ENCODE assay signal across 8 cellular contexts in the genomic region with DNA sequence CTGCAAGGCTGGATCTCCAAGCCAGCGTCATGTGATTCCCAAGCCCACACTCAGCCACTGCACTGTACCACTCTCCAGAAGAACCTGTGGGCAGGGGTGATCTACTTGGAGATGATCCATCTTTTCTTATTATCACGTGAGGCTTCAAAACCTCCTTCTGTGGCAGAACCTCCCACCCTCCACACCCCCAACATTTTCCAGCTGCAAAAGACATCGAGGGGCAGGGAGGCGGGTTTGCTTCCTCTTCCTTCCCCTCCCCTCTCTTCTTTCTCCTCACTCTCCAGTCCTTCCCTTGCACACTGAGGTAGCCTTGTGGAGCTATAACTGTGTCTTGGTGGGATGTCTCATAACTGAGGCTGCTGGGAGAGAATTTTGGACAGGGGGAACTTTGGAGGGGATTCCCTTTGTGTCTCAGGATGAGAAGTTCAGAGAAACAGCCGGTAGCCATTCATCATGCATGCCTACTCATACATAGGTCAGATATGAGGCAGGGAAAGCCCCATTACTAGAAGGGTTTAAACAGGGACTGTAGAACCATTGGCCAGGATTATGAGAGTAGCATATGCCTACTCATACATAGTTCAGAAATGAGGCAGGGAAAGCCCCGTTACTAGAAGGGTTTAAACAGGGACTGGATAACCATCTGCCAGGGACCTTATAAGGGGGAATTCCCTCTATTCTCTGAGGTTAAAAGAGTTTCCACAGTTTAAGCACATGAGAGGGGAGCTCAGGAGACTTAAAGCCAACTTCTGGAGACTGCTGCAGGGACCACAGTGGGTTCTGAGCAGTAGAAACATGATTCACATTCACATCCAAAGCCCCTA.
DNase-seq lines count a peak whose midpoint lies in the region; ATAC-seq and TF ChIP-seq lines count a peak whose summit lies in the region.

No MANE protein-coding gene starts in this region.

- peaks cover 6% of the 10 kb centered on the region for H3F3A ChIP-seq in smooth muscle cell (ENCODE audit: low read depth)

- peaks cover 11% of the 10 kb centered on the region for H3K4me1 ChIP-seq in smooth muscle cell (ENCODE audit: low read depth)

- H3K9ac ChIP-seq in smooth muscle cell (ENCODE audit: low read depth): peak overlapping the region; percentile 47

- peak; percentile 98 for ATAC-seq in activated CD8-positive, alpha-beta T cell treated with anti-CD3 and anti-CD28 coated beads for 36 hours
- no peak for ATAC-seq in activated CD8-positive, alpha-beta T cell treated with anti-CD3 and anti-CD28 coated beads, Interleukin-2, amount 10 ng/mL, durations not matched to agents 7 days and 5 days
- ATAC-seq in HG02588 (IDR thresholded peaks at IDR 0.05; ENCODE audit: unreplicated experiment): peak; percentile 81

- no peaks in the 10 kb centered on the region for H3K36me3 Mint-ChIP-seq in activated CD8-positive, alpha-beta T cell treated with anti-CD3 and anti-CD28 coated beads for 36 hours (ENCODE audit: low read depth)
- no peaks in the 10 kb centered on the region for H3K36me3 Mint-ChIP-seq in activated CD8-positive, alpha-beta T cell treated with anti-CD3 and anti-CD28 coated beads, Interleukin-2, amount 10 ng/mL, durations not matched to agents 7 days and 5 days (ENCODE audit: low read depth)

- no peaks in the 10 kb centered on the region for H4K20me1 ChIP-seq in smooth muscle cell (ENCODE audit: low read depth)

- WGBS in smooth muscle cell (ENCODE audit: low lambda C conversion rate): 57% methylated on average over 6 of the region's 6 CpGs

- H3K27ac ChIP-seq in smooth muscle cell (ENCODE audit: low read depth) (peak overlapping the region; percentile 73), brain microvascular endothelial cell (no peak overlapping the region)

- H3K4me1 Mint-ChIP-seq in activated CD8-positive, alpha-beta T cell treated with anti-CD3 and anti-CD28 coated beads for 36 hours (ENCODE audit: low read depth): peaks cover 15% of the 10 kb centered on the region
- H3K4me1 Mint-ChIP-seq in activated CD8-positive, alpha-beta T cell treated with anti-CD3 and anti-CD28 coated beads, Interleukin-2, amount 10 ng/mL, durations not matched to agents 7 days and 5 days (ENCODE audit: low read depth): no peaks in the 10 kb centered on the region

- H3K27ac Mint-ChIP-seq in activated CD8-positive, alpha-beta T cell treated with anti-CD3 and anti-CD28 coated beads for 36 hours: peak overlapping the region; percentile 67
- H3K27ac Mint-ChIP-seq in activated CD8-positive, alpha-beta T cell treated with anti-CD3 and anti-CD28 coated beads, Interleukin-2, amount 10 ng/mL, durations not matched to agents 7 days and 5 days: no peak overlapping the region

- H3K36me3 ChIP-seq in MG63: no peaks in the 10 kb centered on the region
- H3K36me3 ChIP-seq in smooth muscle cell (ENCODE audit: low read depth): no peaks in the 10 kb centered on the region
- H3K36me3 ChIP-seq in brain microvascular endothelial cell (replicated peaks): no peaks in the 10 kb centered on the region

- peaks cover 12% of the 10 kb centered on the region for H3K27me3 Mint-ChIP-seq in activated CD8-positive, alpha-beta T cell treated with anti-CD3 and anti-CD28 coated beads for 36 hours
- no peaks in the 10 kb centered on the region for H3K27me3 Mint-ChIP-seq in activated CD8-positive, alpha-beta T cell treated with anti-CD3 and anti-CD28 coated beads, Interleukin-2, amount 10 ng/mL, durations not matched to agents 7 days and 5 days (ENCODE audit: low read depth)

- no peak overlapping the region for H3K4me3 ChIP-seq in MG63
- no peak overlapping the region for H3K4me3 ChIP-seq in smooth muscle cell
- no peak overlapping the region for H3K4me3 ChIP-seq in brain microvascular endothelial cell (ENCODE audit: low read depth, low read length)

- TF ChIP-seq CTCF in activated CD8-positive, alpha-beta T cell treated with anti-CD3 and anti-CD28 coated beads for 36 hours (IDR thresholded peaks at IDR 0.05): no peak
- TF ChIP-seq CTCF in smooth muscle cell (IDR thresholded peaks at IDR 0.05; ENCODE audit: borderline replicate concordance, insufficient read depth, poor library complexity, severe bottlenecking) (no peak), brain microvascular endothelial cell (IDR thresholded peaks at IDR 0.05; ENCODE audit: low read depth, low read length, missing control alignments) (no peak)

- no peaks in the 10 kb centered on the region for H3K27me3 ChIP-seq in MG63
- H3K27me3 ChIP-seq in smooth muscle cell (ENCODE audit: low read depth): no peaks in the 10 kb centered on the region
- H3K27me3 ChIP-seq in brain microvascular endothelial cell (replicated peaks): no peaks in the 10 kb centered on the region

- H3K4me3 Mint-ChIP-seq in activated CD8-positive, alpha-beta T cell treated with anti-CD3 and anti-CD28 coated beads for 36 hours: no peak overlapping the region
- H3K4me3 Mint-ChIP-seq in activated CD8-positive, alpha-beta T cell treated with anti-CD3 and anti-CD28 coated beads, Interleukin-2, amount 10 ng/mL, durations not matched to agents 7 days and 5 days: no peak overlapping the region

- POLR2A ChIA-PET in activated CD8-positive, alpha-beta T cell treated with anti-CD3 and anti-CD28 coated beads for 36 hours (lab: Charles Lee): no interaction called here
- POLR2A ChIA-PET in activated CD8-positive, alpha-beta T cell treated with anti-CD3 and anti-CD28 coated beads, Interleukin-2, amount 10 ng/mL, durations not matched to agents 7 days and 5 days (lab: Charles Lee): no interaction called here

- H3K9me3 ChIP-seq in MG63 (no peaks in the 10 kb centered on the region), smooth muscle cell (replicated peaks; ENCODE audit: low read depth) (no peaks in the 10 kb centered on the region)

- H3K9me3 Mint-ChIP-seq in activated CD8-positive, alpha-beta T cell treated with anti-CD3 and anti-CD28 coated beads for 36 hours: peaks cover 4% of the 10 kb centered on the region
- peaks cover 5% of the 10 kb centered on the region for H3K9me3 Mint-ChIP-seq in activated CD8-positive, alpha-beta T cell treated with anti-CD3 and anti-CD28 coated beads, Interleukin-2, amount 10 ng/mL, durations not matched to agents 7 days and 5 days (ENCODE audit: insufficient read depth)

- intact Hi-C loops in activated CD8-positive, alpha-beta T cell treated with anti-CD3 and anti-CD28 coated beads for 36 hours (cut with micrococcal nuclease): no loop called here

- CTCF ChIA-PET in activated CD8-positive, alpha-beta T cell treated with anti-CD3 and anti-CD28 coated beads for 36 hours (lab: Charles Lee): no interaction called here
- CTCF ChIA-PET in activated CD8-positive, alpha-beta T cell treated with anti-CD3 and anti-CD28 coated beads, Interleukin-2, amount 10 ng/mL, durations not matched to agents 7 days and 5 days (lab: Charles Lee): no interaction called here

- in situ Hi-C loops in brain microvascular endothelial cell (cut with HindIII; ENCODE audit: low pct_ligation_motif_present, low sequenced_read_pairs): no loop called here

- H3K4me2 ChIP-seq in smooth muscle cell: peak overlapping the region; percentile 47

- no peaks in the 10 kb centered on the region for H3K79me2 ChIP-seq in smooth muscle cell (ENCODE audit: low read depth)

- DNase-seq in activated CD8-positive, alpha-beta T cell treated with anti-CD3 and anti-CD28 coated beads for 36 hours: peak; percentile 58
- no peak for DNase-seq in activated CD8-positive, alpha-beta T cell treated with anti-CD3 and anti-CD28 coated beads, Interleukin-2, amount 10 ng/mL, durations not matched to agents 7 days and 5 days
- DNase-seq in MG63: peak; percentile 26
- DNase-seq in smooth muscle cell (lab: John Stamatoyannopoulos, UW; ENCODE audit: unreplicated experiment): no peak
- DNase-seq in DMS114 treated with DMSO at 0.1 percent for 48 hours (lab: John Stamatoyannopoulos, UW; ENCODE audit: unreplicated experiment): no peak
- DNase-seq in NCI-H187 (lab: John Stamatoyannopoulos, UW): no peak
- DNase-seq in brain microvascular endothelial cell: no peak

- no peak overlapping the region for H2AFZ ChIP-seq in smooth muscle cell (ENCODE audit: low read depth)

Comparison
In these comparisons a context has a peak if more than half of its experiments do, and no peak if none do; other contexts are left out.
1. DNase-seq: peak in activated CD8-positive, alpha-beta T cell treated with anti-CD3 and anti-CD28 coated beads for 36 hours (single experiment) and MG63 (single experiment); none in activated CD8-positive, alpha-beta T cell treated with anti-CD3 and anti-CD28 coated beads, Interleukin-2, amount 10 ng/mL, durations not matched to agents 7 days and 5 days (single experiment), smooth muscle cell (single experiment), DMS114 treated with DMSO at 0.1 percent for 48 hours (single experiment), NCI-H187 (0 of 2) and brain microvascular endothelial cell (single experiment).